16 cellular contexts compared by ENCODE assay signal in the genomic region with DNA sequence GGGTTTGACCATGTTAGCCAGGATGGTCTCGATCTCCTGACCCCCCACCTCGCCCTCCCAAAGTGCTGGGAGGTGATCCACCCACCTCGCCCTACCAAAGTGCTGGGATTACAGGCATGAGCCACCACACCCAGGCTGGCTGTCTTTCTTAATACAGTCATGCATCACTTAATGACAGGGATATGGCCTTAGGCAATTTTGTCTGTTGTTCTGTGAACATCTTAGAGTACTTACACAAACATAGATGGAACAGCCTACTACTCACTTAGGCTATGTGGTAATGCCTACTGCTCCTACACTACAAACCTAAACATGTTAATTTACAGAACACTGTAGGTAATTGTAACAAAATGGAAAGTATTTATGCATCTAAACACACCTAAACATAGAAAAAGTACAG.
DNase-seq lines count a peak whose midpoint lies in the region; FAIRE-seq and TF ChIP-seq lines count a peak whose summit lies in the region.
"Had no signal": no experiment of that assay in that cellular context is flagged by ENCODE, and none has a peak within 500 bp of the region (broad histone marks: within the 10 kb centered on the region; RNA-seq: fewer than 3 reads in every experiment).

No MANE protein-coding gene starts in this region.

- H3K4me1 ChIP-seq in keratinocyte (ENCODE audit: control insufficient read depth, extremely low read depth, insufficient read depth, low read length): peaks cover 18% of the 10 kb centered on the region
- no peaks in the 10 kb centered on the region for H3K4me1 ChIP-seq in A673 (ENCODE audit: insufficient read depth, low read length, poor library complexity, severe bottlenecking)
- H3K4me1 ChIP-seq: HAP-1, SJCRH30 had no signal

- TF ChIP-seq CTCF in epithelial cell of esophagus (IDR thresholded peaks at IDR 0.05; ENCODE audit: insufficient read depth, low read depth, low read length, missing control alignments) (no peak), keratinocyte (optimal IDR thresholded peaks at IDR 0.05 in 1 of 3, IDR thresholded peaks at IDR 0.05 in 1 of 3, conservative IDR thresholded peaks at IDR 0.05 in 1 of 3; ENCODE audit: extremely low read depth in 1 of 3, insufficient read depth in 2 of 3, low read length in 3 of 3) (no peak), A673 (conservative IDR thresholded peaks at IDR 0.05; ENCODE audit: low read depth, low read length) (no peak)

- H3K27ac ChIP-seq in keratinocyte (ENCODE audit: control insufficient read depth, insufficient read depth, low read length) (no peak overlapping the region), A673 (ENCODE audit: low read depth, low read length, poor library complexity, severe bottlenecking) (no peak overlapping the region)
- H3K27ac ChIP-seq: SJCRH30 had no signal

- H3K4me3 ChIP-seq in epithelial cell of esophagus (ENCODE audit: low read length) (no peak overlapping the region), keratinocyte (ENCODE audit: control insufficient read depth in 2 of 3, extremely low read depth in 1 of 3, insufficient read depth in 2 of 3, low read depth in 1 of 3, low read length in 3 of 3) (no peak overlapping the region), A673 (ENCODE audit: low read depth, low read length, poor library complexity, severe bottlenecking) (no peak overlapping the region)
- H3K4me3 ChIP-seq: HAP-1, K562, SJCRH30 had no signal

- no peak overlapping the region for H2AFZ ChIP-seq in keratinocyte (ENCODE audit: control insufficient read depth, low read length)

- BruUV-seq in A673 (replicated peaks; lab: Mats Ljungman, UMichigan): no TSS peak

- H3K9me3 ChIP-seq in keratinocyte (ENCODE audit: control insufficient read depth, low read depth, low read length) (peaks cover 1% of the 10 kb centered on the region), A673 (ENCODE audit: low read depth, low read length, poor library complexity, severe bottlenecking) (no peaks in the 10 kb centered on the region)
- H3K9me3 ChIP-seq: HAP-1, SJCRH30 had no signal

- H3K36me3 ChIP-seq in keratinocyte (ENCODE audit: control insufficient read depth in 2 of 2, extremely low read depth in 1 of 2, insufficient read depth in 2 of 2, low read length in 2 of 2): no peaks in the 10 kb centered on the region
- no peaks in the 10 kb centered on the region for H3K36me3 ChIP-seq in A673 (ENCODE audit: insufficient read depth, low read length, poor library complexity, severe bottlenecking)
- H3K36me3 ChIP-seq: HAP-1, SJCRH30 had no signal

- DNase-seq in ELR (ENCODE audit: low read depth): peak; percentile 67
- DNase-seq in M059J (ENCODE audit: low read depth): peak; percentile 72
- peak; percentile 98 for DNase-seq in epithelial cell of esophagus (ENCODE audit: low read depth)
- peak; percentile 73 for DNase-seq in keratinocyte (ENCODE audit: low read depth, low spot score)
- no peak for DNase-seq in inferior parietal cortex (ENCODE audit: extremely low spot score)
- DNase-seq in HuH-7 (ENCODE audit: low spot score): no peak
- DNase-seq in A673 (ENCODE audit: low spot score): no peak
- DNase-seq: Calu3; CD4-positive, CD25-positive, alpha-beta regulatory T cell; DMS53; NCI-H1436; NCI-H2029 treated with DMSO at 0.1 percent for 48 hours; NCI-H524 treated with DMSO at 0.1 percent for 48 hours; SJCRH30 had no signal

- FAIRE-seq in keratinocyte (lab: Jason Lieb, UNC): peak; percentile 49
- FAIRE-seq: K562 had no signal

- dilution Hi-C loops in keratinocyte (cut with MboI; ENCODE audit: extremely low pct_ligation_motif_present, low sequenced_read_pairs): no loop called here

- H4K20me1 ChIP-seq in keratinocyte (ENCODE audit: control insufficient read depth, extremely low read depth, insufficient read depth, low read length): no peaks in the 10 kb centered on the region

- intact Hi-C loops in A673 (cut with micrococcal nuclease; ENCODE audit: unreplicated experiment): no loop called here

- H3K79me2 ChIP-seq in keratinocyte (ENCODE audit: control insufficient read depth, insufficient read depth, low read length): no peaks in the 10 kb centered on the region

- H3K9ac ChIP-seq in keratinocyte (ENCODE audit: control insufficient read depth, extremely low read depth, insufficient read depth, low read length): no peak overlapping the region

- H3K9me1 ChIP-seq in keratinocyte (ENCODE audit: control insufficient read depth, extremely low read depth, insufficient read depth, low read length): no peaks in the 10 kb centered on the region

- H3K4me2 ChIP-seq in keratinocyte (ENCODE audit: control insufficient read depth, extremely low read depth, insufficient read depth, low read depth, low read length): no peak overlapping the region

- H3K27me3 ChIP-seq in keratinocyte (ENCODE audit: control insufficient read depth, extremely low read depth, insufficient read depth, low read length) (no peaks in the 10 kb centered on the region), A673 (replicated peaks; ENCODE audit: insufficient read depth, low read depth, low read length, poor library complexity) (no peaks in the 10 kb centered on the region)
- H3K27me3 ChIP-seq: SJCRH30 had no signal

- CTCF ChIA-PET in A673 (lab: Charles Lee): no interaction called here

- POLR2A ChIA-PET in A673 (lab: Charles Lee; ENCODE audit: low non-redundant PET): no interaction called here

Comparison
In these comparisons a context has a peak if more than half of its experiments do, and no peak if none do; other contexts are left out.
1. DNase-seq: peak in ELR (single experiment), M059J (single experiment), epithelial cell of esophagus (single experiment) and keratinocyte (single experiment); none in inferior parietal cortex (single experiment), HuH-7 (single experiment) and A673 (single experiment).